Comparison of ENCODE assay signal across 1 cellular context in the genomic region with DNA sequence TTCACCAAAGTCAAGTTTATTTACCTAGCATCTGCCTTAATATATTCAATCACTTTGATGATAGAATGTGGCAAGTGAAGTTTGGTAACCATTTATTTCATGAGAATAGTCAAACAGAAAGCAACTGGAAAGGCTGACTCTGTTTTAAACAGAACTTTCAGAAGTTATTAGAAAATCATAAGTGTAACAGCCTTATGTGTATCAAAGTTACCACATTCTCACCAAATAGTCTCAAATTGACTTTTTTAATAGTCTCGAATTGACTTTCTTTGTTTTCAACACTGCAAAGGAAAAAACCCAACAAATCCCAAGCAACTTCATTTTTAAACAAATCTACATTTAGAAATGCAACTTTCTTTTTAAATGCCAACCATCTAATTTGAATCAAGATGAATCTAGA.
TF ChIP-seq lines count a peak whose summit lies in the region.

No MANE protein-coding gene starts in this region.

TF ChIP-seq in HepG2, 621 proteins besides CTCF, POLR2A, EP300 and RAD21:
- no peak for TF ChIP-seq HOXA9 (CRISPR knock-in tag; IDR thresholded peaks at IDR 0.05; ENCODE audit: borderline replicate concordance)
- TF ChIP-seq HIVEP1 (CRISPR knock-in tag; IDR thresholded peaks at IDR 0.05): no peak
- TF ChIP-seq PLRG1 (conservative IDR thresholded peaks at IDR 0.05): no peak
- no peak for TF ChIP-seq MTA1 (CRISPR knock-in tag; IDR thresholded peaks at IDR 0.05; ENCODE audit: borderline replicate concordance)
- no peak for TF ChIP-seq ZNF644 (CRISPR knock-in tag; IDR thresholded peaks at IDR 0.05; ENCODE audit: low read depth)
- TF ChIP-seq, protein P1, sequence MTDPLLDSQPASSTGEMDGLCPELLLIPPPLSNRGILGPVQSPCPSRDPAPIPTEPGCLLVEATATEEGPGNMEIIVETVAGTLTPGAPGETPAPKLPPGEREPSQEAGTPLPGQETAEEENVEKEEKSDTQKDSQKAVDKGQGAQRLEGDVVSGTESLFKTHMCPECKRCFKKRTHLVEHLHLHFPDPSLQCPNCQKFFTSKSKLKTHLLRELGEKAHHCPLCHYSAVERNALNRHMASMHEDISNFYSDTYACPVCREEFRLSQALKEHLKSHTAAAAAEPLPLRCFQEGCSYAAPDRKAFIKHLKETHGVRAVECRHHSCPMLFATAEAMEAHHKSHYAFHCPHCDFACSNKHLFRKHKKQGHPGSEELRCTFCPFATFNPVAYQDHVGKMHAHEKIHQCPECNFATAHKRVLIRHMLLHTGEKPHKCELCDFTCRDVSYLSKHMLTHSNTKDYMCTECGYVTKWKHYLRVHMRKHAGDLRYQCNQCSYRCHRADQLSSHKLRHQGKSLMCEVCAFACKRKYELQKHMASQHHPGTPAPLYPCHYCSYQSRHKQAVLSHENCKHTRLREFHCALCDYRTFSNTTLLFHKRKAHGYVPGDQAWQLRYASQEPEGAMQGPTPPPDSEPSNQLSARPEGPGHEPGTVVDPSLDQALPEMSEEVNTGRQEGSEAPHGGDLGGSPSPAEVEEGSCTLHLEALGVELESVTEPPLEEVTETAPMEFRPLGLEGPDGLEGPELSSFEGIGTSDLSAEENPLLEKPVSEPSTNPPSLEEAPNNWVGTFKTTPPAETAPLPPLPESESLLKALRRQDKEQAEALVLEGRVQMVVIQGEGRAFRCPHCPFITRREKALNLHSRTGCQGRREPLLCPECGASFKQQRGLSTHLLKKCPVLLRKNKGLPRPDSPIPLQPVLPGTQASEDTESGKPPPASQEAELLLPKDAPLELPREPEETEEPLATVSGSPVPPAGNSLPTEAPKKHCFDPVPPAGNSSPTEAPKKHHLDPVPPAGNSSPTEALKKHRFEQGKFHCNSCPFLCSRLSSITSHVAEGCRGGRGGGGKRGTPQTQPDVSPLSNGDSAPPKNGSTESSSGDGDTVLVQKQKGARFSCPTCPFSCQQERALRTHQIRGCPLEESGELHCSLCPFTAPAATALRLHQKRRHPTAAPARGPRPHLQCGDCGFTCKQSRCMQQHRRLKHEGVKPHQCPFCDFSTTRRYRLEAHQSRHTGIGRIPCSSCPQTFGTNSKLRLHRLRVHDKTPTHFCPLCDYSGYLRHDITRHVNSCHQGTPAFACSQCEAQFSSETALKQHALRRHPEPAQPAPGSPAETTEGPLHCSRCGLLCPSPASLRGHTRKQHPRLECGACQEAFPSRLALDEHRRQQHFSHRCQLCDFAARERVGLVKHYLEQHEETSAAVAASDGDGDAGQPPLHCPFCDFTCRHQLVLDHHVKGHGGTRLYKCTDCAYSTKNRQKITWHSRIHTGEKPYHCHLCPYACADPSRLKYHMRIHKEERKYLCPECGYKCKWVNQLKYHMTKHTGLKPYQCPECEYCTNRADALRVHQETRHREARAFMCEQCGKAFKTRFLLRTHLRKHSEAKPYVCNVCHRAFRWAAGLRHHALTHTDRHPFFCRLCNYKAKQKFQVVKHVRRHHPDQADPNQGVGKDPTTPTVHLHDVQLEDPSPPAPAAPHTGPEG (CRISPR knock-in tag; IDR thresholded peaks at IDR 0.05): no peak
- no peak for TF ChIP-seq PAF1 (CRISPR knock-in tag; IDR thresholded peaks at IDR 0.05)
- TF ChIP-seq ZNF629 (CRISPR knock-in tag; conservative IDR thresholded peaks at IDR 0.05): no peak
